Comparison of ENCODE assay signal across 16 cellular contexts in genomic region chr1:67883069-67883468, GRCh38. TPM values are rescaled to one million over a fixed set of nuclear protein-coding genes. Genes with fewer than 3 reads are reported as not detected.
DNase-seq lines count a peak whose midpoint lies in the region; ATAC-seq lines count a peak whose summit lies in the region.
"Had no signal": no experiment of that assay in that cellular context is flagged by ENCODE, and none has a peak within 500 bp of the region (broad histone marks: within the 10 kb centered on the region; RNA-seq: fewer than 3 reads in every experiment).

No MANE protein-coding gene starts in this region.

- ATAC-seq in HG02973 (IDR thresholded peaks at IDR 0.05; ENCODE audit: unreplicated experiment) = no peak
- ATAC-seq: activated naive CD4-positive, alpha-beta T cell treated with anti-CD3 and anti-CD28 coated beads, Interleukin-2, amount 50 U/mL, for 72 hours had no signal

- intact Hi-C loops in cardiac septum (cut with DNase I) = no loop called here

- peak; percentile 48 for DNase-seq in GM03348 (ENCODE audit: low spot score)
- peak; percentile 80 for DNase-seq in RPMI7951 (ENCODE audit: low read depth)
- peak; percentile 43 for DNase-seq in epithelial cell of prostate (ENCODE audit: low read depth, low spot score)
- peak; percentile 53 for DNase-seq in renal cortical epithelial cell (ENCODE audit: low read depth)
- no peak for DNase-seq in DMS 273 treated with DMSO at 0.1 percent for 48 hours (lab: John Stamatoyannopoulos, UW)
- DNase-seq in cardiac septum (ENCODE audit: low spot score) = no peak
- DNase-seq in activated CD4-positive, alpha-beta T cell treated with anti-CD3 and anti-CD28 coated beads, Interleukin-2, amount 50 U/mL, for 4 hours = no peak
- DNase-seq: CD4-positive, CD25-positive, alpha-beta regulatory T cell; NCI-H1436 treated with DMSO at 0.1 percent for 48 hours; retina; SHP77 treated with DMSO at 0.1 percent for 48 hours; stimulated activated CD4-positive, alpha-beta T cell treated with anti-CD3 and anti-CD28 coated beads, Interleukin-4, amount 100 ng/mL, for 4 hours; stimulated activated naive CD4-positive, alpha-beta T cell treated with Interleukin-2 at 50 U/mL for 16 hours had no signal

- H3K27ac ChIP-seq in epithelial cell of prostate = peak overlapping the region; percentile 17
- H3K27ac ChIP-seq: coronary artery had no signal

RNA-seq across cellular contexts. Expression of gene GNG12, which starts 49.8 kb away (rescaled TPM):
- total RNA-seq in RPMI7951 (2014; rRNA removed; shearing (Covaris generic)) = 174 and 213 TPM in 2 replicates
- total RNA-seq in renal cortical epithelial cell (207 and 230 TPM in 2 replicates), cardiac septum (38.8 TPM)
- total RNA-seq: CD4-positive, CD25-positive, alpha-beta regulatory T cell had no signal

Comparison
In these comparisons a context has a peak if more than half of its experiments do, and no peak if none do; other contexts are left out.
1. DNase-seq: peak in GM03348 (single experiment), RPMI7951 (single experiment), epithelial cell of prostate (single experiment) and renal cortical epithelial cell (single experiment); none in DMS 273 treated with DMSO at 0.1 percent for 48 hours (single experiment), cardiac septum (single experiment) and activated CD4-positive, alpha-beta T cell treated with anti-CD3 and anti-CD28 coated beads, Interleukin-2, amount 50 U/mL, for 4 hours (0 of 2).